ENCODE assay signal across 8 cellular contexts in the genomic region with DNA sequence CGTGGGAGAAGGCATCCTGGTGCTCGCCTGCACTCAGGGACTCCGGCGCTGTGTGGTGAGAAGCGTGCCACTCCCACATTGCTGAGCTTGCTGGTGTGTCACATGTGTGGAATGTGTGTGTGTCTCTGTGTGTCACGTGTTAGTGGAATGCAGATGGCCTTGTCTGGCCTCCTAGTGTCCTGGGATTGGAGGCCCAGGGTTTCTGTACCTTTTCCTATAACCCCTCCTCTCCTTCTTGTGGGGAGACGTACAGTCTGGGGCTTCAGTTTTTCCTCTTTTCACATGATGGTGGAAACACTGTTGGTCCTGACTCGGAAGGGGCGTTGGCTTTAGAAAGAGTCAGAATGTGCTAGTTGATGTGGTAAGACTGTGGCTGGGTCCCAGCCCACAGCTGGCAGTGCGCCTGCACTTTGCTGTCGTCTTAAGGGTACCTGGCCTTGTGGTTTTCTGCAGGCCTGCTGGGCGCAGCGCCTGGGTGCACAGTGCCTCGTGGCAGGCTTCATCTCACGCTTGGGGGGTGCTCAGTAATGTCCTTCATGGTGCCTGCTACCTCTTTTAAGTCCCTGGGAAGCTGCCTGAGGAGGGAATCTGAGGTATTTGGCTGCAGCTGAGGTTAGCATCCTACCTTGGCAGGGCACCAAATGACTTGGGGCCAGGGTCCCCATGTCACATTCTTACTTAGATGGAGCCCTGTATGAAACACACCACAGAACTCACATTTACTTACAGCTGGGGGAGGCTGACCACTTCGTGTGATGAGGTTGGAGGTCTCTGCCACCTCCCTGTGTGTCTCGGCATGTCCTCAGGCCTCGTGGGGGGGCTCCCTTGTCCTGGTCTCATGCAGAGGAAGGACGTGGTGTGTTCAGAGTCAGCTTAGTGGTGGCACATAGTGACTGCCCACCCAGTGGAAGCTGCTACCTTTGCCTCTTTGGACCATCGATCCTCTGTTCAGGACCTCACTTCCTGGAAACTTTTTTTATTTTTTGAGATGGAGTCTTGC.
DNase-seq lines count a peak whose midpoint lies in the region; TF ChIP-seq lines count a peak whose summit lies in the region.

No MANE protein-coding gene starts in this region.

- DNase-seq in GM06990 (ENCODE audit: extremely low read depth, insufficient read length) (peak; percentile 63), SW480 (ENCODE audit: low spot score) (peak; percentile 96), astrocyte of the cerebellum (ENCODE audit: low read depth) (peak; percentile 90), left kidney (ENCODE audit: low read depth, low spot score) (peak; percentile 17), NCI-H1092 treated with DMSO at 0.1 percent for 48 hours (lab: John Stamatoyannopoulos, UW) (no peak), NCI-H82 treated with DMSO at 0.1 percent for 48 hours (lab: John Stamatoyannopoulos, UW; ENCODE audit: unreplicated experiment) (no peak), NCI-H524 (lab: John Stamatoyannopoulos, UW) (no peak)
- peak; percentile 54 for DNase-seq in stimulated activated CD8-positive, alpha-beta memory T cell treated with anti-CD3 and anti-CD28 coated beads, Interleukin-15, amount 100 ng/mL, for 1 hour (ENCODE audit: low read depth)

- H3K4me3 ChIP-seq in GM06990 (replicated peaks; ENCODE audit: low read depth, low read length) (no peak overlapping the region), astrocyte of the cerebellum (ENCODE audit: low read depth, low read length) (no peak overlapping the region)

- H3K27me3 ChIP-seq in GM06990 (replicated peaks; ENCODE audit: control insufficient read depth, insufficient read depth, low read length) = no peaks in the 10 kb centered on the region

- TF ChIP-seq CTCF in GM06990 (IDR thresholded peaks at IDR 0.05; ENCODE audit: insufficient read depth, low read length, poor library complexity, severe bottlenecking) (no peak), astrocyte of the cerebellum (IDR thresholded peaks at IDR 0.05; ENCODE audit: low read depth, low read length, missing control alignments) (no peak)

- H3K36me3 ChIP-seq in GM06990 (ENCODE audit: control insufficient read depth, insufficient read depth, low read length) = peaks cover 62% of the 10 kb centered on the region

- in situ Hi-C loops in astrocyte of the cerebellum (cut with HindIII; ENCODE audit: low sequenced_read_pairs) = no loop called here

Comparison
In these comparisons a context has a peak if more than half of its experiments do, and no peak if none do; other contexts are left out.
1. DNase-seq: peak in GM06990 (single experiment), SW480 (single experiment), astrocyte of the cerebellum (single experiment), left kidney (single experiment) and stimulated activated CD8-positive, alpha-beta memory T cell treated with anti-CD3 and anti-CD28 coated beads, Interleukin-15, amount 100 ng/mL, for 1 hour (single experiment); none in NCI-H1092 treated with DMSO at 0.1 percent for 48 hours (single experiment), NCI-H82 treated with DMSO at 0.1 percent for 48 hours (single experiment) and NCI-H524 (0 of 2).